In the genomic region with DNA sequence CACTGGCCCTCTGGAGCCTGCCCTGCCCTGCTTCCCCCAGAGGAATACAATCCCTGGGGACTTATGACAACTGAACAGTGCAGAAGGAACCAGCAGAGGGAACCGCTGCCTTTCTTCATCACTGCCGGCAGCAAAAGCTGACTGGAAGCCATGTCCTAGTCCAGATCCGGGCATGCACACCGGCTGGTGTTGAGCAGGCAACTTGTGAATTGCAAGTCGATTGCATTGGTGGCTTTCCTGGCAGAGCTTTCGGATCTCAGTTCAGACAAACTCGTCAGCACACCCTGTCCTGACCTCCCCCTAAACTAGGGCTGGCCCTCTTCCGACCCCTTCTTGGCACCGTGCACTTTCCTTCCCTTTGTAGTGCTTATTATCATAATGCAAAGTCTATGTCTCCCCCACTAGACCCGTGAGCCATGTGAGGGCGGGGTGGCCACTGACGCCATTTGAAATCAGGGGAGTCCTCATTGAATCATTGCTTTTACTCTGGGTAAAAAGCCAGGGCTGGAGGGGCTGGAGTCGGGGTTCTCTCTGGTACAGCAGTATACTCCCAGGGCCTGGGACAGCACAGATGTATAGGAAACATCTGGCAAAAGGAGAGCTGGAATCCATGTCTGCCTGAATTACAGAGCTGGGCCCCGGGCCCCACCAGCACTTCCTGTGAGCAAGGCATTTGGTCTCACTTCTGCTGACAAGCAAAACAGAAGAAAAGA, we compare ENCODE assay signal across 9 cellular contexts. TPM values are rescaled to one million over a fixed set of nuclear protein-coding genes. Genes with fewer than 3 reads are reported as not detected.
A peak's percentile ranks its signal among the peaks of the same experiment; 100 is the strongest.
DNase-seq lines count a peak whose midpoint lies in the region; ATAC-seq and TF ChIP-seq lines count a peak whose summit lies in the region.
"Had no signal": no experiment of that assay in that cellular context is flagged by ENCODE, and none has a peak within 500 bp of the region (broad histone marks: within the 10 kb centered on the region; RNA-seq: fewer than 3 reads in every experiment).

No MANE protein-coding gene starts in this region.

- TF ChIP-seq CTCF in tibial artery (IDR thresholded peaks at IDR 0.05) (peak; percentile 14 to 30), prostate gland (IDR thresholded peaks at IDR 0.05) (no peak)

- H3K27me3 ChIP-seq in tibial artery (no peaks in the 10 kb centered on the region), aorta (ENCODE audit: control insufficient read depth in 1 of 2, insufficient read depth in 2 of 2, low read length in 1 of 2) (no peaks in the 10 kb centered on the region), prostate gland (replicated peaks; ENCODE audit: insufficient read depth) (no peaks in the 10 kb centered on the region)
- H3K27me3 ChIP-seq: uterus had no signal

- no peaks in the 10 kb centered on the region for H3K9me3 Mint-ChIP-seq in stimulated activated naive CD8-positive, alpha-beta T cell treated with anti-CD3 and anti-CD28 coated beads, Interleukin-15, Interleukin-2, amounts not matched to agents 100 ng/mL and 50 ng/mL, for 24 hours
- H3K9me3 Mint-ChIP-seq in activated T-cell treated with anti-CD3 and anti-CD28 coated beads, Interleukin-2, amount 50 U/mL, for 24 hours: no peaks in the 10 kb centered on the region

- H3K27ac Mint-ChIP-seq in stimulated activated naive CD8-positive, alpha-beta T cell treated with anti-CD3 and anti-CD28 coated beads, Interleukin-15, Interleukin-2, amounts not matched to agents 100 ng/mL and 50 ng/mL, for 24 hours: peak overlapping the region; percentile 97
- H3K27ac Mint-ChIP-seq in activated T-cell treated with anti-CD3 and anti-CD28 coated beads, Interleukin-2, amount 50 U/mL, for 24 hours: peak overlapping the region; percentile 97

- peaks cover 24% of the 10 kb centered on the region for H3K4me1 Mint-ChIP-seq in stimulated activated naive CD8-positive, alpha-beta T cell treated with anti-CD3 and anti-CD28 coated beads, Interleukin-15, Interleukin-2, amounts not matched to agents 100 ng/mL and 50 ng/mL, for 24 hours (ENCODE audit: low read depth)
- H3K4me1 Mint-ChIP-seq in activated T-cell treated with anti-CD3 and anti-CD28 coated beads, Interleukin-2, amount 50 U/mL, for 24 hours (ENCODE audit: low read depth): peaks cover 66% of the 10 kb centered on the region

- DNase-seq in stimulated activated naive CD8-positive, alpha-beta T cell treated with anti-CD3 and anti-CD28 coated beads, Interleukin-15, Interleukin-2, amounts not matched to agents 100 U/mL and 50 U/mL, for 24 hours: no peak
- DNase-seq in NCI-H1092 (lab: John Stamatoyannopoulos, UW): peak; percentile 61
- no peak for DNase-seq in activated T-cell treated with anti-CD3 and anti-CD28 coated beads, Interleukin-2, amount 50 U/mL, for 24 hours
- DNase-seq in left cardiac atrium: peak; percentile 59
- peak; percentile 39 to 74 for DNase-seq in tibial artery
- no peak for DNase-seq in aorta
- no peak for DNase-seq in prostate gland (ENCODE audit: low spot score)

- ATAC-seq in stimulated activated naive CD8-positive, alpha-beta T cell treated with anti-CD3 and anti-CD28 coated beads, Interleukin-15, Interleukin-2, amounts not matched to agents 100 U/mL and 50 U/mL, for 24 hours: no peak
- no peak for ATAC-seq in left cardiac atrium
- ATAC-seq in aorta (ENCODE audit: low FRiP score): no peak

- no peak for TF ChIP-seq POLR2A in prostate gland (IDR thresholded peaks at IDR 0.05)

- no peaks in the 10 kb centered on the region for H3K36me3 ChIP-seq in tibial artery
- no peaks in the 10 kb centered on the region for H3K36me3 ChIP-seq in aorta (ENCODE audit: control insufficient read depth in 1 of 2, insufficient read depth in 2 of 2, low read length in 1 of 2)
- H3K36me3 ChIP-seq in prostate gland: no peaks in the 10 kb centered on the region
- H3K36me3 ChIP-seq: uterus had no signal

- peaks cover 22% of the 10 kb centered on the region for H3K36me3 Mint-ChIP-seq in stimulated activated naive CD8-positive, alpha-beta T cell treated with anti-CD3 and anti-CD28 coated beads, Interleukin-15, Interleukin-2, amounts not matched to agents 100 ng/mL and 50 ng/mL, for 24 hours (ENCODE audit: low read depth)
- H3K36me3 Mint-ChIP-seq in activated T-cell treated with anti-CD3 and anti-CD28 coated beads, Interleukin-2, amount 50 U/mL, for 24 hours (ENCODE audit: low read depth): peaks cover 60% of the 10 kb centered on the region

- H3K4me3 ChIP-seq in tibial artery: no peak overlapping the region
- H3K4me3 ChIP-seq in aorta (ENCODE audit: low read length in 2 of 2): no peak overlapping the region
- no peak overlapping the region for H3K4me3 ChIP-seq in prostate gland
- H3K4me3 ChIP-seq: uterus had no signal

- H3K9me3 ChIP-seq in tibial artery: no peaks in the 10 kb centered on the region
- no peaks in the 10 kb centered on the region for H3K9me3 ChIP-seq in aorta (ENCODE audit: control insufficient read depth, low read length)
- no peaks in the 10 kb centered on the region for H3K9me3 ChIP-seq in prostate gland
- H3K9me3 ChIP-seq: uterus had no signal

- 36 to 46% methylated on average over 14 of the region's 14 CpGs for WGBS in aorta, 2 donors
- WGBS in prostate gland: 21% methylated on average over 14 of the region's 14 CpGs

- H3K27me3 Mint-ChIP-seq in stimulated activated naive CD8-positive, alpha-beta T cell treated with anti-CD3 and anti-CD28 coated beads, Interleukin-15, Interleukin-2, amounts not matched to agents 100 ng/mL and 50 ng/mL, for 24 hours: no peaks in the 10 kb centered on the region
- H3K27me3 Mint-ChIP-seq in activated T-cell treated with anti-CD3 and anti-CD28 coated beads, Interleukin-2, amount 50 U/mL, for 24 hours: peaks cover 22% of the 10 kb centered on the region

- intact Hi-C loops in left cardiac atrium (cut with DNase I) (no loop called here), tibial artery (cut with DNase I; ENCODE audit: low total_unique reads) (no loop called here), aorta (cut with DNase I) (no loop called here), prostate gland (cut with DNase I) (no loop called here)

- H3K4me1 ChIP-seq in tibial artery (peaks cover 0 to 49% (median 27%) of the 10 kb centered on the region in 4 donors), aorta (ENCODE audit: control insufficient read depth in 1 of 2, insufficient read depth in 2 of 2, low read length in 2 of 2) (no peaks in the 10 kb centered on the region), prostate gland (replicated peaks) (no peaks in the 10 kb centered on the region)

- peak overlapping the region; percentile 93 for H3K4me3 Mint-ChIP-seq in stimulated activated naive CD8-positive, alpha-beta T cell treated with anti-CD3 and anti-CD28 coated beads, Interleukin-15, Interleukin-2, amounts not matched to agents 100 ng/mL and 50 ng/mL, for 24 hours
- peak overlapping the region; percentile 91 for H3K4me3 Mint-ChIP-seq in activated T-cell treated with anti-CD3 and anti-CD28 coated beads, Interleukin-2, amount 50 U/mL, for 24 hours

- H3K27ac ChIP-seq in tibial artery (no peak overlapping the region), aorta (ENCODE audit: low read depth in 1 of 2, low read length in 2 of 2) (no peak overlapping the region), prostate gland (no peak overlapping the region)
- H3K27ac ChIP-seq: uterus had no signal

RNA-seq across cellular contexts. Expression of gene ARHGAP4, which starts 1.8 kb away (rescaled TPM):
- total RNA-seq in left cardiac atrium (10 to 100 TPM; 19.3 to 20.4 TPM), aorta (10 to 100 TPM; 36.0 to 81.3 TPM), prostate gland (10 to 100 TPM; 11.9 to 41.1 TPM)
- polyA plus RNA-seq in aorta: 10 to 100 TPM; 13.5 to 31.9 TPM

RNA-seq across cellular contexts. Expression of gene NAA10, which starts 10.5 kb away (rescaled TPM):
- total RNA-seq in left cardiac atrium: 10 to 100 TPM; 67.4 to 81.4 TPM
- 10 to 100 TPM; 70.2 to 87.3 TPM for total RNA-seq in aorta
- polyA plus RNA-seq in aorta: 100 to 1,000 TPM in 1 of 2 donors, 10 to 100 TPM in 1; 81.8 to 287 TPM
- total RNA-seq in prostate gland: 10 to 100 TPM; 47.5 to 64.9 TPM

RNA-seq across cellular contexts. Expression of gene AVPR2, which starts 19.8 kb away (rescaled TPM):
- total RNA-seq in left cardiac atrium (1 to 10 TPM; 3.7 to 3.8 TPM), aorta (1 to 10 TPM; 3.0 to 4.6 TPM), prostate gland (1 to 10 TPM in 1 of 2 donors, under 1 TPM in 1; 0.41 to 2.5 TPM)
- polyA plus RNA-seq in aorta: under 1 TPM in 1 of 2 donors, not detected in 1; 0.23 TPM

RNA-seq across cellular contexts. Expression of gene RENBP, which starts 20.1 kb away (rescaled TPM):
- total RNA-seq in left cardiac atrium (10 to 100 TPM; 14.7 to 14.8 TPM), aorta (10 to 100 TPM; 13.1 to 20.9 TPM), prostate gland (1 to 10 TPM; 2.4 to 4.4 TPM)
- 10 to 100 TPM; 10.5 to 14.5 TPM for polyA plus RNA-seq in aorta

RNA-seq across cellular contexts. Expression of gene L1CAM, which starts 38.3 kb away (rescaled TPM):
- total RNA-seq in left cardiac atrium (1 to 10 TPM; 4.3 to 9.2 TPM), aorta (10 to 100 TPM in 1 of 2 donors, 1 to 10 TPM in 1; 4.3 to 11.6 TPM), prostate gland (10 to 100 TPM in 1 of 2 donors, under 1 TPM in 1; 0.73 to 18.0 TPM)
- 1 to 10 TPM in 1 of 2 donors, not detected in 1; 1.0 TPM for polyA plus RNA-seq in aorta

Comparison
In these comparisons a context has a peak if more than half of its experiments do, and no peak if none do; other contexts are left out.
1. DNase-seq: peak in NCI-H1092 (single experiment), left cardiac atrium (single experiment) and tibial artery (2 of 2); none in stimulated activated naive CD8-positive, alpha-beta T cell treated with anti-CD3 and anti-CD28 coated beads, Interleukin-15, Interleukin-2, amounts not matched to agents 100 U/mL and 50 U/mL, for 24 hours (single experiment), activated T-cell treated with anti-CD3 and anti-CD28 coated beads, Interleukin-2, amount 50 U/mL, for 24 hours (single experiment), aorta (0 of 2) and prostate gland (single experiment).
2. CTCF ChIP-seq: peak in tibial artery (2 of 2); none in prostate gland (0 of 4).